8 cellular contexts compared by ENCODE assay signal in genomic region chr16:85027349-85027967, GRCh38. TPM values are rescaled to one million over a fixed set of nuclear protein-coding genes. Genes with fewer than 3 reads are reported as not detected.
DNase-seq lines count a peak whose midpoint lies in the region; ATAC-seq and TF ChIP-seq lines count a peak whose summit lies in the region.

Gene KIAA0513 (plus strand): TSS chr16:85027795. CDS start chr16:85067072, 39,277 bp downstream.

- ATAC-seq in GM18867 (IDR thresholded peaks at IDR 0.05; ENCODE audit: unreplicated experiment), result peak; percentile 80
- peak; percentile 81 for ATAC-seq in HG03103 (IDR thresholded peaks at IDR 0.05; ENCODE audit: low read depth, unreplicated experiment)
- ATAC-seq in WTC11, result peak; percentile 86

- peaks cover 32% of the 10 kb centered on the region for H3K27me3 Mint-ChIP-seq in WTC11 (ENCODE audit: low read depth)

- no peaks in the 10 kb centered on the region for H3K9me3 Mint-ChIP-seq in WTC11

- H3K4me3 ChIP-seq in AG04450 (ENCODE audit: low read depth, low read length), result peak within 1 kb of the TSS; percentile 82
- peak within 1 kb of the TSS; percentile 67 to 77 for H3K4me3 ChIP-seq in cardiac fibroblast (replicated peaks in 1 of 2; ENCODE audit: low read depth in 2 of 2, low read length in 2 of 2)

- DNase-seq in AG04450 (ENCODE audit: low read depth, low spot score) (peak; percentile 84), NCI-H2196 treated with DMSO at 0.1 percent for 48 hours (lab: John Stamatoyannopoulos, UW; ENCODE audit: unreplicated experiment) (peak; percentile 33), WTC11 (ENCODE audit: low spot score) (peak; percentile 91), cardiac fibroblast (ENCODE audit: low read depth in 2 of 2) (peak; percentile 90 to 96), iris pigment epithelial cell (ENCODE audit: low read depth) (peak; percentile 87)
- DNase-seq in stimulated activated CD4-positive, alpha-beta T cell treated with anti-CD3 and anti-CD28 coated beads, Interleukin-12 subunit alpha, Interleukin-12 subunit beta, amount 100 ng/mL, for 24 hours (ENCODE audit: low read depth in 2 of 2), result peak; percentile 91

- H3K36me3 Mint-ChIP-seq in WTC11, result no peaks in the 10 kb centered on the region

- H3K9me3 ChIP-seq in AG04450 (ENCODE audit: control insufficient read depth, insufficient read depth, low read length), result peaks cover 2% of the 10 kb centered on the region

- peak; percentile 42 for TF ChIP-seq CTCF in AG04450 (IDR thresholded peaks at IDR 0.05; ENCODE audit: low read depth, low read length)
- no peak for TF ChIP-seq CTCF in WTC11 (IDR thresholded peaks at IDR 0.05)
- peak; percentile 16 for TF ChIP-seq CTCF in cardiac fibroblast (IDR thresholded peaks at IDR 0.05; ENCODE audit: low read depth, low read length)

- H3K27ac Mint-ChIP-seq in WTC11, result no peak within 1 kb of the TSS

- no peaks in the 10 kb centered on the region for H3K27me3 ChIP-seq in AG04450 (ENCODE audit: control insufficient read depth, insufficient read depth, low read length)

- CTCF ChIA-PET in AG04450 (lab: Charles Lee), result interaction anchor here (0.5 to 1.8 kb wide), 8 partner anchors 11 to 80 kb away, joined by 3 to 13 read pairs (median 3); no protein-coding TSS in a partner anchor
- CTCF ChIA-PET in WTC11 (lab: Charles Lee), result interaction anchor here (0.6 to 3.0 kb wide), 19 partner anchors 9 to 1073 kb away, joined by 3 to 26 read pairs (median 3); no protein-coding TSS in a partner anchor

- H3K27ac ChIP-seq in AG04450 (ENCODE audit: low read depth, low read length), result peak within 1 kb of the TSS; percentile 65

- peaks cover 21% of the 10 kb centered on the region for H3K4me1 Mint-ChIP-seq in WTC11

- POLR2A ChIA-PET in AG04450 (lab: Yijun Ruan, JAX) (interaction anchor here (0.6 to 2.1 kb wide), 8 partner anchors 12 to 148 kb away, joined by 3 to 13 read pairs (median 3); partner anchors contain the start of gene ZDHHC7), WTC11 (lab: Charles Lee) (interaction anchor here (1.1 kb wide), 1 partner anchor 54 kb away, joined by 3 read pairs; no protein-coding TSS in a partner anchor)

- H3K4me3 Mint-ChIP-seq in WTC11, result peak within 1 kb of the TSS; percentile 78

TF ChIP-seq in WTC11, 78 proteins besides CTCF, POLR2A, EP300 and RAD21:
- peak; percentile 96 for TF ChIP-seq USF1 (CRISPR knock-in tag; IDR thresholded peaks at IDR 0.05)
- peak; percentile 92 for TF ChIP-seq SP1 (CRISPR knock-in tag; conservative IDR thresholded peaks at IDR 0.05)
- peak; percentile 80 for TF ChIP-seq E2F5 (CRISPR knock-in tag; IDR thresholded peaks at IDR 0.05)
- TF ChIP-seq SMAD3 (CRISPR knock-in tag; IDR thresholded peaks at IDR 0.05; ENCODE audit: borderline replicate concordance), result no peak
- peak; percentile 98 for TF ChIP-seq USF2 (CRISPR knock-in tag; IDR thresholded peaks at IDR 0.05)
- no peak for TF ChIP-seq EMX1 (CRISPR knock-in tag; IDR thresholded peaks at IDR 0.05)
- peak; percentile 13; the same call in 1 of the 2 replicates for TF ChIP-seq ETV6 (CRISPR knock-in tag; IDR thresholded peaks at IDR 0.05)
- 0 out of 2 replicates have a peak, but pooled peaks have one; percentile 45 for TF ChIP-seq GABPB1 (CRISPR knock-in tag; IDR thresholded peaks at IDR 0.05)
- TF ChIP-seq ARID4B (CRISPR knock-in tag; IDR thresholded peaks at IDR 0.05; ENCODE audit: borderline replicate concordance), result peak; percentile 37; the same call in 1 of the 2 replicates
- TF ChIP-seq NFYB (CRISPR knock-in tag; conservative IDR thresholded peaks at IDR 0.05; ENCODE audit: low read depth), result no peak

RNA-seq across cellular contexts. Expression of gene KIAA0513, which starts in this region (rescaled TPM):
- polyA plus RNA-seq in AG04450 (2011; rRNA removed), result 10.0 and 10.1 TPM in 2 replicates
- polyA minus RNA-seq in AG04450 (2011; rRNA and poly(A)+ RNA removed), result 26.9 and 30.0 TPM in 2 replicates
- total RNA-seq in WTC11 (2021), result 6.4 to 7.8 TPM (median 7.3 TPM) in 3 replicates

Comparison
In these comparisons a context has a peak if more than half of its experiments do, and no peak if none do; other contexts are left out.
1. Peak in every context shown above with its lines: DNase-seq, ATAC-seq, H3K4me3 ChIP-seq and H3K27ac ChIP-seq.
2. DNase-seq: peak in every context shown above with its lines; median percentile 93 in cardiac fibroblast; 91 in WTC11; 91 in stimulated activated CD4-positive, alpha-beta T cell treated with anti-CD3 and anti-CD28 coated beads, Interleukin-12 subunit alpha, Interleukin-12 subunit beta, amount 100 ng/mL, for 24 hours; 87 in iris pigment epithelial cell; 84 in AG04450; 33 in NCI-H2196 treated with DMSO at 0.1 percent for 48 hours.